16 cellular contexts compared by ENCODE assay signal in genomic region chr1:246691622-246692495, GRCh38. TPM values are rescaled to one million over a fixed set of nuclear protein-coding genes. Genes with fewer than 3 reads are reported as not detected.
DNase-seq lines count a peak whose midpoint lies in the region; ATAC-seq and TF ChIP-seq lines count a peak whose summit lies in the region.
"Had no signal": no experiment of that assay in that cellular context is flagged by ENCODE, and none has a peak within 500 bp of the region (broad histone marks: within the 10 kb centered on the region; RNA-seq: fewer than 3 reads in every experiment).

No MANE protein-coding gene starts in this region.

- peak overlapping the region; percentile 86 for H3K27ac Mint-ChIP-seq in neural progenitor cell

- peaks cover 13% of the 10 kb centered on the region for H3K27me3 Mint-ChIP-seq in neural progenitor cell (ENCODE audit: insufficient read depth, low read depth)
- peaks cover 2% of the 10 kb centered on the region for H3K27me3 Mint-ChIP-seq in activated T-cell treated with anti-CD3 and anti-CD28 coated beads, Interleukin-2, amount 50 U/mL, for 4 hours (ENCODE audit: low read depth)

- H3K9me3 Mint-ChIP-seq in neural progenitor cell, result peaks cover 26% of the 10 kb centered on the region
- H3K9me3 Mint-ChIP-seq in activated T-cell treated with anti-CD3 and anti-CD28 coated beads, Interleukin-2, amount 50 U/mL, for 4 hours, result peaks cover 7% of the 10 kb centered on the region

- H3K4me1 ChIP-seq in neural progenitor cell, result no peaks in the 10 kb centered on the region

- H3K4me1 Mint-ChIP-seq in neural progenitor cell, result peaks cover 7% of the 10 kb centered on the region
- no peaks in the 10 kb centered on the region for H3K4me1 Mint-ChIP-seq in activated T-cell treated with anti-CD3 and anti-CD28 coated beads, Interleukin-2, amount 50 U/mL, for 4 hours (ENCODE audit: low read depth)

- H3K9me3 ChIP-seq in neural progenitor cell (ENCODE audit: low read depth), result no peaks in the 10 kb centered on the region
- H3K9me3 ChIP-seq: SK-N-SH had no signal

- H2AFZ ChIP-seq in neural progenitor cell (replicated peaks), result no peak overlapping the region
- H2AFZ ChIP-seq: PC-9 had no signal

- H3K27me3 ChIP-seq in neural progenitor cell, result no peaks in the 10 kb centered on the region

- H4K20me1 ChIP-seq in neural progenitor cell (ENCODE audit: low read depth), result no peaks in the 10 kb centered on the region

- H3K9ac ChIP-seq in neural progenitor cell, result no peak overlapping the region
- H3K9ac ChIP-seq: SK-N-SH had no signal

- ATAC-seq in GM18907 (IDR thresholded peaks at IDR 0.05; ENCODE audit: unreplicated experiment), result no peak
- ATAC-seq in activated T-cell treated with anti-CD3 and anti-CD28 coated beads, Interleukin-2, amount 50 U/mL, for 4 hours, result no peak
- ATAC-seq: stimulated activated naive CD8-positive, alpha-beta T cell treated with anti-CD3 and anti-CD28 coated beads, Interleukin-15, Interleukin-2, amounts not matched to agents 100 U/mL and 50 U/mL, for 24 hours had no signal

- no peaks in the 10 kb centered on the region for H3K36me3 ChIP-seq in neural progenitor cell
- H3K36me3 ChIP-seq: spleen had no signal

- DNase-seq in Ammon's horn (ENCODE audit: low spot score), result peak; percentile 45
- DNase-seq in M059J (ENCODE audit: low read depth), result peak; percentile 9
- DNase-seq in fibroblast of peridontal ligament (ENCODE audit: extremely low read depth), result peak; percentile 45
- DNase-seq in neural progenitor cell (ENCODE audit: low spot score), result peak; percentile 14
- DNase-seq in iPS-NIHi11 (ENCODE audit: low spot score), result no peak
- DNase-seq in activated T-cell treated with anti-CD3 and anti-CD28 coated beads, Interleukin-2, amount 50 U/mL, for 4 hours, result no peak
- DNase-seq in UCSD-AML1 (lab: John Stamatoyannopoulos, UW; ENCODE audit: unreplicated experiment), result no peak
- DNase-seq: activated CD4-positive, alpha-beta T cell treated with anti-CD3 and anti-CD28 coated beads, Interleukin-2, amount 50 U/mL, for 1 hour; activated T-cell treated with anti-CD3 and anti-CD28 coated beads, Interleukin-2, amount 50 U/mL, for 1 hour; NCI-H187 treated with DMSO at 0.1 percent for 48 hours; PC-9; SK-N-SH; spleen; stimulated activated naive CD8-positive, alpha-beta T cell treated with anti-CD3 and anti-CD28 coated beads, Interleukin-15, Interleukin-2, amounts not matched to agents 100 U/mL and 50 U/mL, for 24 hours had no signal

- no peak overlapping the region for H3K4me2 ChIP-seq in neural progenitor cell
- H3K4me2 ChIP-seq: PC-9, SK-N-SH had no signal

- H3K4me3 ChIP-seq in neural progenitor cell, result no peak overlapping the region
- H3K4me3 ChIP-seq: PC-9, spleen had no signal

- H3K27ac ChIP-seq in neural progenitor cell, result no peak overlapping the region
- H3K27ac ChIP-seq: epithelial cell of prostate, PC-9, spleen had no signal

- no peaks in the 10 kb centered on the region for H3K79me2 ChIP-seq in neural progenitor cell (ENCODE audit: low read depth)

- H3K36me3 Mint-ChIP-seq in neural progenitor cell, result no peaks in the 10 kb centered on the region
- no peaks in the 10 kb centered on the region for H3K36me3 Mint-ChIP-seq in activated T-cell treated with anti-CD3 and anti-CD28 coated beads, Interleukin-2, amount 50 U/mL, for 4 hours (ENCODE audit: insufficient read depth)

- H3K4me3 Mint-ChIP-seq in neural progenitor cell, result no peak overlapping the region
- H3K4me3 Mint-ChIP-seq in activated T-cell treated with anti-CD3 and anti-CD28 coated beads, Interleukin-2, amount 50 U/mL, for 4 hours, result no peak overlapping the region

- no peaks in the 10 kb centered on the region for H3F3A ChIP-seq in neural progenitor cell (ENCODE audit: low read depth)

- TF ChIP-seq CTCF in neural progenitor cell (IDR thresholded peaks at IDR 0.05), result no peak

RNA-seq across cellular contexts. Expression of gene SCCPDH, which starts 32.4 kb away (rescaled TPM):
- 31.1 and 42.4 TPM in 2 replicates for total RNA-seq in M059J (2014; rRNA removed; shearing (Covaris generic))
- 46.7 and 56.3 TPM in 2 replicates for total RNA-seq in neural progenitor cell (ENCODE audit: low replicate concordance)
- total RNA-seq in activated T-cell treated with anti-CD3 and anti-CD28 coated beads, Interleukin-2, amount 50 U/mL, for 4 hours, result 10 to 100 TPM; 17.6 to 27.0 (median 17.7) TPM

Comparison
In these comparisons a context has a peak if more than half of its experiments do, and no peak if none do; other contexts are left out.
1. DNase-seq: peak in Ammon's horn (single experiment), M059J (single experiment), fibroblast of peridontal ligament (single experiment) and neural progenitor cell (single experiment); none in iPS-NIHi11 (single experiment), activated T-cell treated with anti-CD3 and anti-CD28 coated beads, Interleukin-2, amount 50 U/mL, for 4 hours (single experiment) and UCSD-AML1 (single experiment).